In the genomic region with DNA sequence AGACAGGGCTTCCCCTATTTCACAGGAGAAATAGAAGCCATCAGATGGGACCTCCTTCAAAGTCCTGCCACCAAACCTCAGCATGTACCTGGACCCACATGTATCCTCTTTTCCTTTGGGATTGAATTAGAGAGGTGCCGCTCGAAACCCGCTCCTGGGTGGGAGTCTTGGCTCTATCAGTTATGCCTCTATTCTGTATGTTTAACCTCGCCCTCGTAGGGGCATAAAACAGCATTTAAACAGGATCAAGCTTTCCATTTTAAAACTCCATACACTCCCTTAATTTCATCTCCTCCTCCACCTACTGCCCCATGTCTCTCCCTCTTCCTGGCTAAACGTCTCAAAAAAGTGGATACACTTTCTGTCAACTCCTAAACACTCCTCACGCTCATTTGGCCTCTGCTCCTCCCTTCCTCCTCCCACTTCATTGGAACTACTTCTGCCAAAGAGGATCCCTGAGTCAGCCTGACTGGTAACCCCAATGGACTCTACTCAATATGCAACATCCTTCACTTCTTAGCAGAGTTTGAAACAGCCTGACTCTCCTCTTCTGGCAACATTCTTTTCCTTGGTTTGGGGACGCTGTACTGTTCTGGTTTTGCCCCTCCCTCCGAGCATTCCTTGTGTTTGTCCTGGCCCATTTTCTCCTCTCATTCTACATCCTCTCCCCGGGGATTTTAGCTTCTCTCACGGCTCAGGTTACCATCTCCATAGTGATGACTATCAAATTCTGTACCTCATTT, we compare ENCODE assay signal across 1 cellular context.
TF ChIP-seq lines count a peak whose summit lies in the region.

No MANE protein-coding gene starts in this region.

TF ChIP-seq in K562, 482 proteins besides CTCF, POLR2A, EP300 and RAD21 (continued from another document and continues in another):
- TF ChIP-seq, protein P1, sequence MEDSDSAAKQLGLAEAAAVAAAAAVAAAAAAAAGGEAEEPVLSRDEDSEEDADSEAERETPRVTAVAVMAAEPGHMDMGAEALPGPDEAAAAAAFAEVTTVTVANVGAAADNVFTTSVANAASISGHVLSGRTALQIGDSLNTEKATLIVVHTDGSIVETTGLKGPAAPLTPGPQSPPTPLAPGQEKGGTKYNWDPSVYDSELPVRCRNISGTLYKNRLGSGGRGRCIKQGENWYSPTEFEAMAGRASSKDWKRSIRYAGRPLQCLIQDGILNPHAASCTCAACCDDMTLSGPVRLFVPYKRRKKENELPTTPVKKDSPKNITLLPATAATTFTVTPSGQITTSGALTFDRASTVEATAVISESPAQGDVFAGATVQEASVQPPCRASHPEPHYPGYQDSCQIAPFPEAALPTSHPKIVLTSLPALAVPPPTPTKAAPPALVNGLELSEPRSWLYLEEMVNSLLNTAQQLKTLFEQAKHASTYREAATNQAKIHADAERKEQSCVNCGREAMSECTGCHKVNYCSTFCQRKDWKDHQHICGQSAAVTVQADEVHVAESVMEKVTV (CRISPR knock-in tag; IDR thresholded peaks at IDR 0.05) = no peak; the same call in 1 of the 2 replicates
- TF ChIP-seq, protein P2, sequence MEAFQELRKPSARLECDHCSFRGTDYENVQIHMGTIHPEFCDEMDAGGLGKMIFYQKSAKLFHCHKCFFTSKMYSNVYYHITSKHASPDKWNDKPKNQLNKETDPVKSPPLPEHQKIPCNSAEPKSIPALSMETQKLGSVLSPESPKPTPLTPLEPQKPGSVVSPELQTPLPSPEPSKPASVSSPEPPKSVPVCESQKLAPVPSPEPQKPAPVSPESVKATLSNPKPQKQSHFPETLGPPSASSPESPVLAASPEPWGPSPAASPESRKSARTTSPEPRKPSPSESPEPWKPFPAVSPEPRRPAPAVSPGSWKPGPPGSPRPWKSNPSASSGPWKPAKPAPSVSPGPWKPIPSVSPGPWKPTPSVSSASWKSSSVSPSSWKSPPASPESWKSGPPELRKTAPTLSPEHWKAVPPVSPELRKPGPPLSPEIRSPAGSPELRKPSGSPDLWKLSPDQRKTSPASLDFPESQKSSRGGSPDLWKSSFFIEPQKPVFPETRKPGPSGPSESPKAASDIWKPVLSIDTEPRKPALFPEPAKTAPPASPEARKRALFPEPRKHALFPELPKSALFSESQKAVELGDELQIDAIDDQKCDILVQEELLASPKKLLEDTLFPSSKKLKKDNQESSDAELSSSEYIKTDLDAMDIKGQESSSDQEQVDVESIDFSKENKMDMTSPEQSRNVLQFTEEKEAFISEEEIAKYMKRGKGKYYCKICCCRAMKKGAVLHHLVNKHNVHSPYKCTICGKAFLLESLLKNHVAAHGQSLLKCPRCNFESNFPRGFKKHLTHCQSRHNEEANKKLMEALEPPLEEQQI (IDR thresholded peaks at IDR 0.05) = no peak
- no peak for TF ChIP-seq ZNF165 (CRISPR knock-in tag; IDR thresholded peaks at IDR 0.05; ENCODE audit: borderline replicate concordance)
- TF ChIP-seq ZNF311 (CRISPR knock-in tag; IDR thresholded peaks at IDR 0.05) = no peak
- TF ChIP-seq, protein P3, sequence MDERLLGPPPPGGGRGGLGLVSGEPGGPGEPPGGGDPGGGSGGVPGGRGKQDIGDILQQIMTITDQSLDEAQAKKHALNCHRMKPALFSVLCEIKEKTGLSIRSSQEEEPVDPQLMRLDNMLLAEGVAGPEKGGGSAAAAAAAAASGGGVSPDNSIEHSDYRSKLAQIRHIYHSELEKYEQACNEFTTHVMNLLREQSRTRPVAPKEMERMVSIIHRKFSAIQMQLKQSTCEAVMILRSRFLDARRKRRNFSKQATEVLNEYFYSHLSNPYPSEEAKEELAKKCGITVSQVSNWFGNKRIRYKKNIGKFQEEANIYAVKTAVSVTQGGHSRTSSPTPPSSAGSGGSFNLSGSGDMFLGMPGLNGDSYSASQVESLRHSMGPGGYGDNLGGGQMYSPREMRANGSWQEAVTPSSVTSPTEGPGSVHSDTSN (CRISPR knock-in tag; IDR thresholded peaks at IDR 0.05; ENCODE audit: low read depth) = no peak
- TF ChIP-seq, protein P3 (tag; conservative IDR thresholded peaks at IDR 0.05; ENCODE audit: low read depth) = no peak
- TF ChIP-seq CBX2 (IDR thresholded peaks at IDR 0.05; ENCODE audit: insufficient read depth, low read length, poor library complexity, severe bottlenecking) = no peak
- TF ChIP-seq ZNF644 (tag; IDR thresholded peaks at IDR 0.05; ENCODE audit: low read depth) = no peak; the same call in 1 of the 2 replicates
- TF ChIP-seq HMGN3 (IDR thresholded peaks at IDR 0.05; ENCODE audit: borderline replicate concordance, extremely low read depth, insufficient read length, low read depth, low read length) = no peak
- TF ChIP-seq ZBED1 (IDR thresholded peaks at IDR 0.05) = no peak
- no peak for TF ChIP-seq SRF (CRISPR knock-in tag; IDR thresholded peaks at IDR 0.05)
- TF ChIP-seq ZFP30 (CRISPR knock-in tag; IDR thresholded peaks at IDR 0.05; ENCODE audit: borderline replicate concordance) = no peak
- TF ChIP-seq, protein P4, sequence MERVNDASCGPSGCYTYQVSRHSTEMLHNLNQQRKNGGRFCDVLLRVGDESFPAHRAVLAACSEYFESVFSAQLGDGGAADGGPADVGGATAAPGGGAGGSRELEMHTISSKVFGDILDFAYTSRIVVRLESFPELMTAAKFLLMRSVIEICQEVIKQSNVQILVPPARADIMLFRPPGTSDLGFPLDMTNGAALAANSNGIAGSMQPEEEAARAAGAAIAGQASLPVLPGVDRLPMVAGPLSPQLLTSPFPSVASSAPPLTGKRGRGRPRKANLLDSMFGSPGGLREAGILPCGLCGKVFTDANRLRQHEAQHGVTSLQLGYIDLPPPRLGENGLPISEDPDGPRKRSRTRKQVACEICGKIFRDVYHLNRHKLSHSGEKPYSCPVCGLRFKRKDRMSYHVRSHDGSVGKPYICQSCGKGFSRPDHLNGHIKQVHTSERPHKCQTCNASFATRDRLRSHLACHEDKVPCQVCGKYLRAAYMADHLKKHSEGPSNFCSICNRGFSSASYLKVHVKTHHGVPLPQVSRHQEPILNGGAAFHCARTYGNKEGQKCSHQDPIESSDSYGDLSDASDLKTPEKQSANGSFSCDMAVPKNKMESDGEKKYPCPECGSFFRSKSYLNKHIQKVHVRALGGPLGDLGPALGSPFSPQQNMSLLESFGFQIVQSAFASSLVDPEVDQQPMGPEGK (CRISPR knock-in tag; IDR thresholded peaks at IDR 0.05; ENCODE audit: borderline replicate concordance) = no peak
- no peak for TF ChIP-seq SIN3B (IDR thresholded peaks at IDR 0.05; ENCODE audit: low read depth)
- no peak for TF ChIP-seq C11orf30 (IDR thresholded peaks at IDR 0.05; ENCODE audit: low read depth)
- TF ChIP-seq, protein P5, sequence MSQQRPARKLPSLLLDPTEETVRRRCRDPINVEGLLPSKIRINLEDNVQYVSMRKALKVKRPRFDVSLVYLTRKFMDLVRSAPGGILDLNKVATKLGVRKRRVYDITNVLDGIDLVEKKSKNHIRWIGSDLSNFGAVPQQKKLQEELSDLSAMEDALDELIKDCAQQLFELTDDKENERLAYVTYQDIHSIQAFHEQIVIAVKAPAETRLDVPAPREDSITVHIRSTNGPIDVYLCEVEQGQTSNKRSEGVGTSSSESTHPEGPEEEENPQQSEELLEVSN (IDR thresholded peaks at IDR 0.05; ENCODE audit: borderline replicate concordance in 1 of 2, extremely low read depth in 1 of 2, insufficient read depth in 1 of 2, insufficient read length in 1 of 2, low read depth in 1 of 2, low read length in 1 of 2, poor library complexity in 1 of 2, severe bottlenecking in 1 of 2) = no peak
- no peak for TF ChIP-seq SOX6 (IDR thresholded peaks at IDR 0.05)
- peak; percentile 32; the same call in 1 of the 2 replicates for TF ChIP-seq L3MBTL2 (IDR thresholded peaks at IDR 0.05)
- TF ChIP-seq POLR2AphosphoS2 (IDR thresholded peaks at IDR 0.05; ENCODE audit: low read length) = no peak; the same call in 1 of the 2 replicates
- TF ChIP-seq PTRF (tag; IDR thresholded peaks at IDR 0.05) = no peak
- TF ChIP-seq KLF10 (CRISPR knock-in tag; IDR thresholded peaks at IDR 0.05) = no peak
- TF ChIP-seq FOXA1 (IDR thresholded peaks at IDR 0.05; ENCODE audit: borderline replicate concordance) = 0 out of 2 replicates have a peak, but pooled peaks have one; percentile 46
- no peak for TF ChIP-seq ZNF707 (CRISPR knock-in tag; conservative IDR thresholded peaks at IDR 0.05)
- TF ChIP-seq E2F3 (CRISPR knock-in tag; IDR thresholded peaks at IDR 0.05) = no peak
- TF ChIP-seq, protein P6, sequence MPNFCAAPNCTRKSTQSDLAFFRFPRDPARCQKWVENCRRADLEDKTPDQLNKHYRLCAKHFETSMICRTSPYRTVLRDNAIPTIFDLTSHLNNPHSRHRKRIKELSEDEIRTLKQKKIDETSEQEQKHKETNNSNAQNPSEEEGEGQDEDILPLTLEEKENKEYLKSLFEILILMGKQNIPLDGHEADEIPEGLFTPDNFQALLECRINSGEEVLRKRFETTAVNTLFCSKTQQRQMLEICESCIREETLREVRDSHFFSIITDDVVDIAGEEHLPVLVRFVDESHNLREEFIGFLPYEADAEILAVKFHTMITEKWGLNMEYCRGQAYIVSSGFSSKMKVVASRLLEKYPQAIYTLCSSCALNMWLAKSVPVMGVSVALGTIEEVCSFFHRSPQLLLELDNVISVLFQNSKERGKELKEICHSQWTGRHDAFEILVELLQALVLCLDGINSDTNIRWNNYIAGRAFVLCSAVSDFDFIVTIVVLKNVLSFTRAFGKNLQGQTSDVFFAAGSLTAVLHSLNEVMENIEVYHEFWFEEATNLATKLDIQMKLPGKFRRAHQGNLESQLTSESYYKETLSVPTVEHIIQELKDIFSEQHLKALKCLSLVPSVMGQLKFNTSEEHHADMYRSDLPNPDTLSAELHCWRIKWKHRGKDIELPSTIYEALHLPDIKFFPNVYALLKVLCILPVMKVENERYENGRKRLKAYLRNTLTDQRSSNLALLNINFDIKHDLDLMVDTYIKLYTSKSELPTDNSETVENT (CRISPR knock-in tag; IDR thresholded peaks at IDR 0.05) = no peak
- TF ChIP-seq NFXL1 (CRISPR knock-in tag; IDR thresholded peaks at IDR 0.05) = peak; percentile 77; the same call in 1 of the 2 replicates
- no peak for TF ChIP-seq ZBTB17 (CRISPR knock-in tag; IDR thresholded peaks at IDR 0.05)
- no peak for TF ChIP-seq SREBF2 (CRISPR knock-in tag; IDR thresholded peaks at IDR 0.05)
- no peak for TF ChIP-seq NFIX (CRISPR knock-in tag; IDR thresholded peaks at IDR 0.05; ENCODE audit: low read depth)
- TF ChIP-seq ZNF174 (CRISPR knock-in tag; IDR thresholded peaks at IDR 0.05) = no peak
- TF ChIP-seq FIP1L1 (IDR thresholded peaks at IDR 0.05; ENCODE audit: low read depth, low read length, poor library complexity, severe bottlenecking) = no peak
- TF ChIP-seq HNRNPUL1 (IDR thresholded peaks at IDR 0.05; ENCODE audit: low read length) = no peak
- TF ChIP-seq ZNF436 (CRISPR knock-in tag; IDR thresholded peaks at IDR 0.05) = no peak
- TF ChIP-seq MTF1 (CRISPR knock-in tag; IDR thresholded peaks at IDR 0.05; ENCODE audit: borderline replicate concordance) = no peak
- TF ChIP-seq MTA2 (IDR thresholded peaks at IDR 0.05; ENCODE audit: low read depth) = peak; percentile 56
- no peak for TF ChIP-seq RNF2 (IDR thresholded peaks at IDR 0.05)
- TF ChIP-seq MAZ (CRISPR knock-in tag; conservative IDR thresholded peaks at IDR 0.05 in 1 of 2, IDR thresholded peaks at IDR 0.05 in 1 of 2) = peak in 1 of 2 experiments; percentile 57; a peak in 1 of 4 replicates
- TF ChIP-seq, protein P7, sequence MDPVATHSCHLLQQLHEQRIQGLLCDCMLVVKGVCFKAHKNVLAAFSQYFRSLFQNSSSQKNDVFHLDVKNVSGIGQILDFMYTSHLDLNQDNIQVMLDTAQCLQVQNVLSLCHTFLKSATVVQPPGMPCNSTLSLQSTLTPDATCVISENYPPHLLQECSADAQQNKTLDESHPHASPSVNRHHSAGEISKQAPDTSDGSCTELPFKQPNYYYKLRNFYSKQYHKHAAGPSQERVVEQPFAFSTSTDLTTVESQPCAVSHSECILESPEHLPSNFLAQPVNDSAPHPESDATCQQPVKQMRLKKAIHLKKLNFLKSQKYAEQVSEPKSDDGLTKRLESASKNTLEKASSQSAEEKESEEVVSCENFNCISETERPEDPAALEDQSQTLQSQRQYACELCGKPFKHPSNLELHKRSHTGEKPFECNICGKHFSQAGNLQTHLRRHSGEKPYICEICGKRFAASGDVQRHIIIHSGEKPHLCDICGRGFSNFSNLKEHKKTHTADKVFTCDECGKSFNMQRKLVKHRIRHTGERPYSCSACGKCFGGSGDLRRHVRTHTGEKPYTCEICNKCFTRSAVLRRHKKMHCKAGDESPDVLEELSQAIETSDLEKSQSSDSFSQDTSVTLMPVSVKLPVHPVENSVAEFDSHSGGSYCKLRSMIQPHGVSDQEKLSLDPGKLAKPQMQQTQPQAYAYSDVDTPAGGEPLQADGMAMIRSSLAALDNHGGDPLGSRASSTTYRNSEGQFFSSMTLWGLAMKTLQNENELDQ (CRISPR knock-in tag; IDR thresholded peaks at IDR 0.05; ENCODE audit: borderline replicate concordance) = no peak
- TF ChIP-seq POU5F1 (IDR thresholded peaks at IDR 0.05; ENCODE audit: borderline replicate concordance, low read depth, low read length, partially characterized antibody) = no peak
- TF ChIP-seq, protein P8, sequence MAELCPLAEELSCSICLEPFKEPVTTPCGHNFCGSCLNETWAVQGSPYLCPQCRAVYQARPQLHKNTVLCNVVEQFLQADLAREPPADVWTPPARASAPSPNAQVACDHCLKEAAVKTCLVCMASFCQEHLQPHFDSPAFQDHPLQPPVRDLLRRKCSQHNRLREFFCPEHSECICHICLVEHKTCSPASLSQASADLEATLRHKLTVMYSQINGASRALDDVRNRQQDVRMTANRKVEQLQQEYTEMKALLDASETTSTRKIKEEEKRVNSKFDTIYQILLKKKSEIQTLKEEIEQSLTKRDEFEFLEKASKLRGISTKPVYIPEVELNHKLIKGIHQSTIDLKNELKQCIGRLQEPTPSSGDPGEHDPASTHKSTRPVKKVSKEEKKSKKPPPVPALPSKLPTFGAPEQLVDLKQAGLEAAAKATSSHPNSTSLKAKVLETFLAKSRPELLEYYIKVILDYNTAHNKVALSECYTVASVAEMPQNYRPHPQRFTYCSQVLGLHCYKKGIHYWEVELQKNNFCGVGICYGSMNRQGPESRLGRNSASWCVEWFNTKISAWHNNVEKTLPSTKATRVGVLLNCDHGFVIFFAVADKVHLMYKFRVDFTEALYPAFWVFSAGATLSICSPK (IDR thresholded peaks at IDR 0.05; ENCODE audit: borderline replicate concordance) = no peak
- TF ChIP-seq, protein P9, sequence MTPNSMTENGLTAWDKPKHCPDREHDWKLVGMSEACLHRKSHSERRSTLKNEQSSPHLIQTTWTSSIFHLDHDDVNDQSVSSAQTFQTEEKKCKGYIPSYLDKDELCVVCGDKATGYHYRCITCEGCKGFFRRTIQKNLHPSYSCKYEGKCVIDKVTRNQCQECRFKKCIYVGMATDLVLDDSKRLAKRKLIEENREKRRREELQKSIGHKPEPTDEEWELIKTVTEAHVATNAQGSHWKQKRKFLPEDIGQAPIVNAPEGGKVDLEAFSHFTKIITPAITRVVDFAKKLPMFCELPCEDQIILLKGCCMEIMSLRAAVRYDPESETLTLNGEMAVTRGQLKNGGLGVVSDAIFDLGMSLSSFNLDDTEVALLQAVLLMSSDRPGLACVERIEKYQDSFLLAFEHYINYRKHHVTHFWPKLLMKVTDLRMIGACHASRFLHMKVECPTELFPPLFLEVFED (CRISPR knock-in tag; conservative IDR thresholded peaks at IDR 0.05) = peak; percentile 88
- TF ChIP-seq ZNF347 (CRISPR knock-in tag; IDR thresholded peaks at IDR 0.05; ENCODE audit: low read depth) = no peak
